In genomic region chr18:79796531-79797390, GRCh38 we compare ENCODE assay signal across 2 cellular contexts.
TF ChIP-seq lines count a peak whose summit lies in the region.

No MANE protein-coding gene starts in this region.

TF ChIP-seq in WTC11, 78 proteins besides CTCF, POLR2A, EP300 and RAD21:
- TF ChIP-seq CDX4 (CRISPR knock-in tag; IDR thresholded peaks at IDR 0.05; ENCODE audit: borderline replicate concordance) (no peak), ZNF396 (CRISPR knock-in tag; IDR thresholded peaks at IDR 0.05; ENCODE audit: borderline replicate concordance) (no peak), CBFB (CRISPR knock-in tag; IDR thresholded peaks at IDR 0.05; ENCODE audit: low read depth) (no peak), ZNF423 (CRISPR knock-in tag; IDR thresholded peaks at IDR 0.05) (no peak), NR2C2 (CRISPR knock-in tag; IDR thresholded peaks at IDR 0.05) (no peak), JAZF1 (CRISPR knock-in tag; IDR thresholded peaks at IDR 0.05) (no peak), AR (CRISPR knock-in tag; IDR thresholded peaks at IDR 0.05) (no peak)

TF ChIP-seq in HepG2, 621 proteins besides CTCF, POLR2A, EP300 and RAD21 (continued from another document):
- TF ChIP-seq ZNF605 (CRISPR knock-in tag; IDR thresholded peaks at IDR 0.05) = no peak
- TF ChIP-seq, protein P1, sequence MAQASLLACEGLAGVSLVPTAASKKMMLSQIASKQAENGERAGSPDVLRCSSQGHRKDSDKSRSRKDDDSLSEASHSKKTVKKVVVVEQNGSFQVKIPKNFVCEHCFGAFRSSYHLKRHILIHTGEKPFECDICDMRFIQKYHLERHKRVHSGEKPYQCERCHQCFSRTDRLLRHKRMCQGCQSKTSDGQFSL (CRISPR knock-in tag; IDR thresholded peaks at IDR 0.05) = peak; percentile 53; the same call in 1 of the 2 replicates
